8 cellular contexts compared by ENCODE assay signal in the genomic region with DNA sequence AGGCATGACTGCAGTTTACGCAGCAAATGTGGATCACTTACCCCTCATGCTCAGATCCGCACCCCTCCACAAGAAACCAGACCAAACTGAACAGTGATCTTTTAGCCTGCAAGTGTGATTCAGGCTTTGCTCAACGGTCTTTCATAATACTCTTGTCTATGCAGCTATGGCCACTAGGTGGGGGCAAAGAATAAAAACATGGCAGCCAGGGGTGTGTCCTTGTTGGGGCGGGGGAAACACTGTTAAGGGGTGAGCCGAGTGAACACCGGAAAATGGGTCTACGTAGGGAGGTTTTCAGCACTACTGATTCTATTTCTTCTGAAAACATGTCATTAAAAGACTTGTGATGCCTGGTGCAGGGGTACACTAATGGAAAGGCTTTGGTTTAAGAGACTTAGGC. TPM values are rescaled to one million over a fixed set of nuclear protein-coding genes. Genes with fewer than 3 reads are reported as not detected.
DNase-seq lines count a peak whose midpoint lies in the region; ATAC-seq and TF ChIP-seq lines count a peak whose summit lies in the region.

No MANE protein-coding gene starts in this region.

- ATAC-seq in GM21515 (IDR thresholded peaks at IDR 0.05; ENCODE audit: unreplicated experiment) (peak; percentile 95), omental fat pad (ENCODE audit: low FRiP score) (peak; percentile 75)

- no peaks in the 10 kb centered on the region for H3K36me3 Mint-ChIP-seq in activated T-cell treated with anti-CD3 and anti-CD28 coated beads, Interleukin-2, amount 50 U/mL, for 24 hours (ENCODE audit: low read depth)

- H3K27ac Mint-ChIP-seq in activated T-cell treated with anti-CD3 and anti-CD28 coated beads, Interleukin-2, amount 50 U/mL, for 24 hours, result no peak overlapping the region

- H3K4me1 Mint-ChIP-seq in activated T-cell treated with anti-CD3 and anti-CD28 coated beads, Interleukin-2, amount 50 U/mL, for 24 hours (ENCODE audit: low read depth), result peaks cover 5% of the 10 kb centered on the region

- TF ChIP-seq CTCF in fibroblast of the aortic adventitia (IDR thresholded peaks at IDR 0.05; ENCODE audit: insufficient read depth, low read length) (peak; percentile 75), omental fat pad (IDR thresholded peaks at IDR 0.05) (peak in 1 of 3 donors; percentile 7)

- H3K4me3 Mint-ChIP-seq in activated T-cell treated with anti-CD3 and anti-CD28 coated beads, Interleukin-2, amount 50 U/mL, for 24 hours, result no peak overlapping the region

- no peaks in the 10 kb centered on the region for H3K9me3 Mint-ChIP-seq in activated T-cell treated with anti-CD3 and anti-CD28 coated beads, Interleukin-2, amount 50 U/mL, for 24 hours

- H3K27me3 Mint-ChIP-seq in activated T-cell treated with anti-CD3 and anti-CD28 coated beads, Interleukin-2, amount 50 U/mL, for 24 hours, result no peaks in the 10 kb centered on the region

- intact Hi-C loops in posterior vena cava (cut with DNase I), result no loop called here

- DNase-seq in EL, result peak; percentile 80
- DNase-seq in HPDE6-E6E7 (ENCODE audit: extremely low spot score), result peak; percentile 60
- peak; percentile 53 for DNase-seq in NCI-H82 treated with DMSO at 0.1 percent for 48 hours (lab: John Stamatoyannopoulos, UW; ENCODE audit: unreplicated experiment)
- peak; percentile 41 for DNase-seq in activated T-cell treated with anti-CD3 and anti-CD28 coated beads, Interleukin-2, amount 50 U/mL, for 24 hours
- DNase-seq in fibroblast of the aortic adventitia (ENCODE audit: low read depth), result peak; percentile 64
- peak; percentile 23 for DNase-seq in omental fat pad (ENCODE audit: low spot score)
- no peak for DNase-seq in posterior vena cava (ENCODE audit: low spot score)

- H3K4me3 ChIP-seq in fibroblast of the aortic adventitia (ENCODE audit: low read depth, low read length), result no peak overlapping the region

RNA-seq across cellular contexts. Expression of a gene that starts 49.8 kb away (rescaled TPM):
- total RNA-seq in fibroblast of the aortic adventitia (ENCODE audit: low replicate concordance) (not detected in 2 replicates), omental fat pad (not detected), posterior vena cava (not detected)
